Comparison of ENCODE assay signal across 1 cellular context in genomic region chr5:68271124-68271523, GRCh38.
TF ChIP-seq lines count a peak whose summit lies in the region.

No MANE protein-coding gene starts in this region.

TF ChIP-seq in HepG2, 621 proteins besides CTCF, POLR2A, EP300 and RAD21 (continued from another document):
- TF ChIP-seq MAFK (conservative IDR thresholded peaks at IDR 0.05 in 1 of 2, IDR thresholded peaks at IDR 0.05 in 1 of 2; ENCODE audit: low read length in 2 of 2), result peak in 1 of 2 experiments; percentile 47; a peak in 2 of 4 replicates
- TF ChIP-seq GPBP1L1 (CRISPR knock-in tag; IDR thresholded peaks at IDR 0.05), result no peak
- TF ChIP-seq FOXJ3 (CRISPR knock-in tag; IDR thresholded peaks at IDR 0.05; ENCODE audit: borderline replicate concordance), result peak; percentile 86
- TF ChIP-seq TFE3 (CRISPR knock-in tag; IDR thresholded peaks at IDR 0.05), result no peak
- TF ChIP-seq SP140L (CRISPR knock-in tag; IDR thresholded peaks at IDR 0.05; ENCODE audit: borderline replicate concordance), result 0 out of 2 replicates have a peak, but pooled peaks have one; percentile 40
- no peak for TF ChIP-seq MTERF4 (CRISPR knock-in tag; IDR thresholded peaks at IDR 0.05)
- TF ChIP-seq POGK (CRISPR knock-in tag; conservative IDR thresholded peaks at IDR 0.05), result peak; percentile 63; the same call in 1 of the 2 replicates
- no peak for TF ChIP-seq ZNF382 (CRISPR knock-in tag; IDR thresholded peaks at IDR 0.05; ENCODE audit: borderline replicate concordance)
- no peak for TF ChIP-seq RXRB (CRISPR knock-in tag; IDR thresholded peaks at IDR 0.05; ENCODE audit: borderline replicate concordance)
- no peak for TF ChIP-seq ZSCAN12 (CRISPR knock-in tag; IDR thresholded peaks at IDR 0.05)
- TF ChIP-seq E2F1 (CRISPR knock-in tag; IDR thresholded peaks at IDR 0.05), result no peak
- no peak for TF ChIP-seq ZNF205 (CRISPR knock-in tag; IDR thresholded peaks at IDR 0.05)
- TF ChIP-seq ZNF788 (CRISPR knock-in tag; IDR thresholded peaks at IDR 0.05; ENCODE audit: borderline replicate concordance), result no peak
- TF ChIP-seq ATF2 (CRISPR knock-in tag; IDR thresholded peaks at IDR 0.05), result 0 out of 2 replicates have a peak, but pooled peaks have one; percentile 52
- no peak for TF ChIP-seq CEBPZ (IDR thresholded peaks at IDR 0.05; ENCODE audit: low read length)
- 0 out of 2 replicates have a peak, but pooled peaks have one; percentile 44 for TF ChIP-seq DDIT3 (CRISPR knock-in tag; IDR thresholded peaks at IDR 0.05)
- peak; percentile 63 for TF ChIP-seq TCF7 (IDR thresholded peaks at IDR 0.05; ENCODE audit: low read depth)
- no peak for TF ChIP-seq WIZ (CRISPR knock-in tag; IDR thresholded peaks at IDR 0.05)
- no peak for TF ChIP-seq IRF9 (CRISPR knock-in tag; IDR thresholded peaks at IDR 0.05; ENCODE audit: borderline replicate concordance)
- TF ChIP-seq ZNF710 (CRISPR knock-in tag; IDR thresholded peaks at IDR 0.05; ENCODE audit: borderline replicate concordance), result 0 out of 2 replicates have a peak, but pooled peaks have one; percentile 60
- TF ChIP-seq SNAPC5 (CRISPR knock-in tag; IDR thresholded peaks at IDR 0.05; ENCODE audit: borderline replicate concordance), result no peak
